8 cellular contexts compared by ENCODE assay signal in the genomic region with DNA sequence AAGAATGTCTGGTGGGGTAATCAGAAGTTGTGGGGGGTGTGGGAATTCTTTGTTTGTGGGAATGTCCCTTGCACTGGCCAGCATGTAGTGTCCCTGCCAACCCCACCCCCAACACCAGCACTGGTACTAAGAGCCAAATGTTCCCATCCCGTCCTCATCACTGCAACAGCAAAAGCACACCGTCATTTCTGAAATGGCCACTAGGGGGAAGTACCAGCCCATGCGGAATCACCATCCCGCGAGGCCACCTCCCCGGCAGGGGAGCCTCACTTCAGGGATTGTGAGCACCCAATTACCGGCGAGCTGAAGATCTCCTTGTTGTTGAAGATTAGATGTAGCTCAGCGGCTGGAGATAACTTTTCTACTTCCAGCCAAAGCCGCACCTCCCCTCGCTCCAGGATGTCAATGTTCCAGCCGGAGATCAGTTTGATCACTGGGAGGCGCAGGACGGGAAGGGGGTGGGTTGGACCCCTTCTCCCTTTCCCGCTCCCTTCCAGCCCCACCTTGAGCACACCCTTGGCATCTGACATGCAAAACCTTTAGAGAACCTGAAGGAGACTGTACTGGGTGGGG. TPM values are rescaled to one million over a fixed set of nuclear protein-coding genes. Genes with fewer than 3 reads are reported as not detected.
DNase-seq lines count a peak whose midpoint lies in the region; ATAC-seq and TF ChIP-seq lines count a peak whose summit lies in the region.

No MANE protein-coding gene starts in this region.

- H3K4me3 ChIP-seq in Jurkat, Clone E6-1 (ENCODE audit: low read length): no peak overlapping the region
- peak overlapping the region in 1 of 4 experiments; percentile 16 for H3K4me3 ChIP-seq in fibroblast of lung (replicated peaks in 1 of 4; ENCODE audit: control extremely low read depth in 1 of 4, insufficient read depth in 1 of 4, low read depth in 3 of 4, low read length in 4 of 4)

- no peaks in the 10 kb centered on the region for H4K20me1 ChIP-seq in fibroblast of lung (ENCODE audit: control insufficient read depth, extremely low read depth, insufficient read depth, low read length)

- H3K4me1 Mint-ChIP-seq in natural killer cell treated with Interleukin-12 subunit alpha and Interleukin-12 subunit beta and Interleukin-15 and Interleukin-18, amount 100 ng/mL, for 72 hours (ENCODE audit: low read depth in 2 of 2): no peaks in the 10 kb centered on the region
- peaks cover 6% of the 10 kb centered on the region for H3K4me1 Mint-ChIP-seq in stimulated activated memory B cell treated with anti-CD40 and anti-IgM and Interleukin-4, amounts not matched to agents 10 μg/mL and 1 μg/mL and 100 μg/mL, for 72 hours

- H3K27ac Mint-ChIP-seq in natural killer cell treated with Interleukin-12 subunit alpha and Interleukin-12 subunit beta and Interleukin-15 and Interleukin-18, amount 100 ng/mL, for 72 hours: no peak overlapping the region
- H3K27ac Mint-ChIP-seq in stimulated activated memory B cell treated with anti-CD40 and anti-IgM and Interleukin-4, amounts not matched to agents 10 μg/mL and 1 μg/mL and 100 μg/mL, for 72 hours: no peak overlapping the region

- H3K4me1 ChIP-seq in fibroblast of lung (ENCODE audit: control insufficient read depth, extremely low read depth, insufficient read depth, low read length): no peaks in the 10 kb centered on the region

- no peak overlapping the region for H3K27ac ChIP-seq in fibroblast of lung (ENCODE audit: insufficient read depth, low read length)

- H3K4me2 ChIP-seq in fibroblast of lung (ENCODE audit: extremely low read depth, insufficient read depth, low read length): no peak overlapping the region

- H3K36me3 ChIP-seq in fibroblast of lung (ENCODE audit: control insufficient read depth, insufficient read depth, low read length): no peaks in the 10 kb centered on the region

- H3K9ac ChIP-seq in fibroblast of lung (ENCODE audit: insufficient read depth, low read length): no peak overlapping the region

- DNase-seq in DMS 273 treated with DMSO at 0.1 percent for 48 hours (lab: John Stamatoyannopoulos, UW): peak; percentile 64
- peak; percentile 64 for DNase-seq in Jurkat, Clone E6-1 (ENCODE audit: low read depth, low spot score)
- DNase-seq in OCI-M1 (lab: John Stamatoyannopoulos, UW): peak; percentile 85
- DNase-seq in activated T-cell treated with anti-CD3 and anti-CD28 coated beads for 24 hours (ENCODE audit: low read depth): peak; percentile 70
- peak; percentile 60 to 74 for DNase-seq in fibroblast of lung (ENCODE audit: low read depth in 2 of 2)
- DNase-seq in natural killer cell treated with Interleukin-12 subunit alpha and Interleukin-12 subunit beta and Interleukin-15 and Interleukin-18, amount 100 ng/mL, for 72 hours (ENCODE audit: low spot score): no peak

- H3K9me3 Mint-ChIP-seq in natural killer cell treated with Interleukin-12 subunit alpha and Interleukin-12 subunit beta and Interleukin-15 and Interleukin-18, amount 100 ng/mL, for 72 hours: no peaks in the 10 kb centered on the region
- H3K9me3 Mint-ChIP-seq in stimulated activated memory B cell treated with anti-CD40 and anti-IgM and Interleukin-4, amounts not matched to agents 10 μg/mL and 1 μg/mL and 100 μg/mL, for 72 hours: no peaks in the 10 kb centered on the region

- peak; percentile 78 to 89 for TF ChIP-seq CTCF in fibroblast of lung (conservative IDR thresholded peaks at IDR 0.05 in 1 of 2, IDR thresholded peaks at IDR 0.05 in 1 of 2; ENCODE audit: low read depth in 1 of 2, low read length in 2 of 2)

- H3K27me3 ChIP-seq in fibroblast of lung (ENCODE audit: control insufficient read depth, insufficient read depth, low read length): no peaks in the 10 kb centered on the region

- H3K27me3 Mint-ChIP-seq in natural killer cell treated with Interleukin-12 subunit alpha and Interleukin-12 subunit beta and Interleukin-15 and Interleukin-18, amount 100 ng/mL, for 72 hours: peaks cover 0 to 5% of the 10 kb centered on the region in 2 donors
- H3K27me3 Mint-ChIP-seq in stimulated activated memory B cell treated with anti-CD40 and anti-IgM and Interleukin-4, amounts not matched to agents 10 μg/mL and 1 μg/mL and 100 μg/mL, for 72 hours: peaks cover 29% of the 10 kb centered on the region

- H3K79me2 ChIP-seq in fibroblast of lung (ENCODE audit: control insufficient read depth, insufficient read depth, low read length): no peaks in the 10 kb centered on the region

- no peaks in the 10 kb centered on the region for H3K9me3 ChIP-seq in fibroblast of lung (ENCODE audit: control insufficient read depth, insufficient read depth, low read depth, low read length)

- H2AFZ ChIP-seq in fibroblast of lung (ENCODE audit: low read length): no peak overlapping the region

- peak; percentile 53 to 68 for ATAC-seq in natural killer cell treated with Interleukin-12 subunit alpha and Interleukin-12 subunit beta and Interleukin-15 and Interleukin-18, amount 100 ng/mL, for 72 hours
- peak; percentile 75 for ATAC-seq in stimulated activated memory B cell treated with anti-CD40 and anti-IgM and Interleukin-4, amounts not matched to agents 10 μg/mL and 1 μg/mL and 100 μg/mL, for 72 hours
- no peak for ATAC-seq in HG02623 (IDR thresholded peaks at IDR 0.05; ENCODE audit: unreplicated experiment)

- no peak overlapping the region for H3K4me3 Mint-ChIP-seq in natural killer cell treated with Interleukin-12 subunit alpha and Interleukin-12 subunit beta and Interleukin-15 and Interleukin-18, amount 100 ng/mL, for 72 hours
- no peak overlapping the region for H3K4me3 Mint-ChIP-seq in stimulated activated memory B cell treated with anti-CD40 and anti-IgM and Interleukin-4, amounts not matched to agents 10 μg/mL and 1 μg/mL and 100 μg/mL, for 72 hours

- H3K36me3 Mint-ChIP-seq in natural killer cell treated with Interleukin-12 subunit alpha and Interleukin-12 subunit beta and Interleukin-15 and Interleukin-18, amount 100 ng/mL, for 72 hours: no peaks in the 10 kb centered on the region
- H3K36me3 Mint-ChIP-seq in stimulated activated memory B cell treated with anti-CD40 and anti-IgM and Interleukin-4, amounts not matched to agents 10 μg/mL and 1 μg/mL and 100 μg/mL, for 72 hours: no peaks in the 10 kb centered on the region

RNA-seq across cellular contexts. Expression of a gene that starts 41.0 kb away (rescaled TPM):
- not detected for polyA plus RNA-seq in Jurkat, Clone E6-1 (2012; ENCODE audit: insufficient read depth, insufficient read length)
- total RNA-seq in fibroblast of lung: not detected in 2 replicates
- polyA plus RNA-seq in fibroblast of lung: not detected in 2 replicates
- polyA plus RNA-seq in fibroblast of lung (2012): not detected in 2 replicates
- not detected in 2 replicates for polyA minus RNA-seq in fibroblast of lung (ENCODE audit: low replicate concordance)
- total RNA-seq in natural killer cell treated with Interleukin-12 subunit alpha and Interleukin-12 subunit beta and Interleukin-15 and Interleukin-18, amount 100 ng/mL, for 72 hours: not detected
